In the genomic region with DNA sequence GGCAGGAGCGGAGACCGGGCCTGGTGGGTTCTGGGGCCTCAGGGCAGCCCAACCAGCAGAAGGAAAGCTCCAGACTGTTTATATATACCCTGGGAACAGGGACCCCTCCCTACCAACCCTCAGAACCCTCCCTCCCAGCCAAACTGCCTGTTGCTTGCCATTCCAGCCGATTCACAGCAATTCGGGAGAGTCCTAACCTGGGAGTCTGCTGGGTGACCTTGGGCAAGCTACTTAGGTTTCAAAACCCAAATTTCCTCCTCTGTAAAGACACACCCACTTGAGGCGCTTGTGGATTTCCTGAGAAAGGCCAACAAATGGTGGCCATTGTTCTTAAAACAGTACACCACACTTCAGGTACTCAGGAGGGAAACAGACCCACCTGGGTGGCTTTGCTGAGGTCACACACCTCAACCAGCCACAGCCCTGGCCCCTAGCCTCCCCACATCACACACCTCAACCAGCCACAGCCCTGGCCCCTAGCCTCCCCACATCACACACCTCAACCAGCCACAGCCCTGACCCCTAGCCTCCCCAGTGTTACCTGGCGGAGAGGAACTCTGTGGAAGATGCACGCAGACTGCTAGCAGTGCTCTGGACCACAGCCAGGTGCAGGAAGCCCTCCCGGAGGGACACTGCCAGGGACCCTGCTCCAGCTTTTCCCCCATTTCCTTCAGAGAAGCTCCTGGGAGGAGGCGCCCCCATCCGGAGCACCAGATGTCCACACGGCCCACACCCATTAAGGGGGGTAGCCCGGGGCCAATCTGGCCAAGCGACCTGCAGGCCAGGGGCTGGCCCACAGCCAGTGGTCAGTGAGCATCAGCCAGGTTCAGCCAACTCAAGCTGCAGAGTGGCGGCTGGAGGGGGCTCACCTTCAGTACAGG, we compare ENCODE assay signal across 13 cellular contexts. TPM values are rescaled to one million over a fixed set of nuclear protein-coding genes. Genes with fewer than 3 reads are reported as not detected.
DNase-seq lines count a peak whose midpoint lies in the region; ATAC-seq, FAIRE-seq and TF ChIP-seq lines count a peak whose summit lies in the region.
"Had no signal": no experiment of that assay in that cellular context is flagged by ENCODE, and none has a peak within 500 bp of the region (broad histone marks: within the 10 kb centered on the region; RNA-seq: fewer than 3 reads in every experiment).

No MANE protein-coding gene starts in this region.

- peaks cover 9% of the 10 kb centered on the region for H3K4me1 Mint-ChIP-seq in endothelial cell (ENCODE audit: unreplicated experiment)

- ATAC-seq in activated naive CD4-positive, alpha-beta T cell treated with anti-CD3 and anti-CD28 coated beads, Interleukin-2, amount 50 U/mL, for 72 hours, result peak in 1 of 2 donors; percentile 25
- no peak for ATAC-seq in GM18520 (IDR thresholded peaks at IDR 0.05; ENCODE audit: unreplicated experiment)

- H3K4me1 ChIP-seq in PC-9 (replicated peaks; ENCODE audit: insufficient read depth), result 0 out of 2 replicates have a peak, but pooled peaks cover 7% of the 10 kb centered on the region
- H3K4me1 ChIP-seq in kidney (ENCODE audit: control insufficient read depth in 1 of 2, insufficient read depth in 1 of 2, low read depth in 1 of 2, low read length in 2 of 2), result peaks cover 0 to 9% of the 10 kb centered on the region in 2 donors

- intact Hi-C loops in PC-9 (cut with micrococcal nuclease; ENCODE audit: unreplicated experiment), result no loop called here
- intact Hi-C loops in kidney (cut with DNase I), result no loop called here

- no peak overlapping the region for H3K9ac ChIP-seq in kidney (ENCODE audit: low read length in 2 of 2)

- peak overlapping the region; percentile 11; the same call in 1 of the 2 replicates for H3K27ac ChIP-seq in PC-9
- peak overlapping the region; percentile 68 for H3K27ac ChIP-seq in substantia nigra (ENCODE audit: low read depth, low read length, poor library complexity, severe bottlenecking)
- no peak overlapping the region for H3K27ac ChIP-seq in kidney (ENCODE audit: low read depth in 2 of 2, low read length in 2 of 2)
- H3K27ac ChIP-seq: ascending aorta, neutrophil had no signal

- CTCF ChIA-PET in PC-9 (lab: Charles Lee), result no interaction called here

- H3K27me3 Mint-ChIP-seq in endothelial cell (ENCODE audit: unreplicated experiment), result peaks cover 25% of the 10 kb centered on the region

- no peak for FAIRE-seq in kidney (lab: Jason Lieb, UNC)

- H3K36me3 Mint-ChIP-seq in activated naive CD4-positive, alpha-beta T cell treated with anti-CD3 and anti-CD28 coated beads, Interleukin-2, amount 50 U/mL, for 72 hours, result no peaks in the 10 kb centered on the region
- H3K36me3 Mint-ChIP-seq in endothelial cell (ENCODE audit: low read depth, unreplicated experiment), result peaks cover 15% of the 10 kb centered on the region

- H3K9me2 ChIP-seq in PC-9 (ENCODE audit: insufficient read depth), result no peaks in the 10 kb centered on the region

- H4K20me1 ChIP-seq in PC-9 (ENCODE audit: insufficient read depth), result peaks cover 17% of the 10 kb centered on the region

- H3K4me3 Mint-ChIP-seq in endothelial cell (ENCODE audit: unreplicated experiment), result no peak overlapping the region

- H2AFZ ChIP-seq in PC-9, result no peak overlapping the region

- BruUV-seq in PC-9 (replicated peaks; lab: Mats Ljungman, UMichigan), result TSS peak; percentile 24

- H3K9me3 ChIP-seq in PC-9 (ENCODE audit: insufficient read depth, low read depth) (no peaks in the 10 kb centered on the region), kidney (ENCODE audit: control insufficient read depth in 1 of 2, low read length in 2 of 2) (no peaks in the 10 kb centered on the region)
- H3K9me3 ChIP-seq: ascending aorta, neutrophil had no signal

- H3K36me3 ChIP-seq in PC-9 (ENCODE audit: low read depth) (no peaks in the 10 kb centered on the region), kidney (ENCODE audit: control insufficient read depth in 1 of 2, insufficient read depth in 2 of 2, low read length in 2 of 2) (peaks cover 0 to 22% of the 10 kb centered on the region in 2 donors)

- POLR2A ChIA-PET in PC-9 (lab: Charles Lee; ENCODE audit: unreplicated experiment), result interaction anchor here (0.7 kb wide), 2 partner anchors 182 to 1917 kb away, joined by 4 read pairs; no protein-coding TSS in a partner anchor

- H3F3A ChIP-seq in PC-9 (ENCODE audit: insufficient read depth, low read depth), result peaks cover 19% of the 10 kb centered on the region; the same call in 1 of the 2 replicates

- no peaks in the 10 kb centered on the region for H3K27me3 ChIP-seq in PC-9 (ENCODE audit: insufficient read depth, low read depth)

- H3K79me2 ChIP-seq in PC-9 (ENCODE audit: low read depth), result no peaks in the 10 kb centered on the region

- no peak overlapping the region for H3K4me2 ChIP-seq in PC-9

- H3K27ac Mint-ChIP-seq in activated naive CD4-positive, alpha-beta T cell treated with anti-CD3 and anti-CD28 coated beads, Interleukin-2, amount 50 U/mL, for 72 hours, result peak overlapping the region; percentile 46 to 55
- H3K27ac Mint-ChIP-seq in endothelial cell (ENCODE audit: unreplicated experiment), result no peak overlapping the region
- H3K27ac Mint-ChIP-seq: stimulated activated naive CD8-positive, alpha-beta T cell treated with anti-CD3 and anti-CD28 coated beads, Interleukin-15, Interleukin-2, amounts not matched to agents 100 ng/mL and 50 ng/mL, for 24 hours had no signal

- H3K9me3 Mint-ChIP-seq in activated naive CD4-positive, alpha-beta T cell treated with anti-CD3 and anti-CD28 coated beads, Interleukin-2, amount 50 U/mL, for 72 hours, result no peaks in the 10 kb centered on the region
- H3K9me3 Mint-ChIP-seq in endothelial cell (ENCODE audit: unreplicated experiment), result no peaks in the 10 kb centered on the region
- H3K9me3 Mint-ChIP-seq: stimulated activated naive CD8-positive, alpha-beta T cell treated with anti-CD3 and anti-CD28 coated beads, Interleukin-15, Interleukin-2, amounts not matched to agents 100 ng/mL and 50 ng/mL, for 24 hours had no signal

- no peak for DNase-seq in activated naive CD4-positive, alpha-beta T cell treated with anti-CD3 and anti-CD28 coated beads, Interleukin-2, amount 50 U/mL, for 72 hours (ENCODE audit: low spot score in 2 of 2)
- DNase-seq in activated naive CD4-positive, alpha-beta T cell (lab: John Stamatoyannopoulos, UW), result no peak
- peak in 1 of 2 experiments; percentile 55 for DNase-seq in PC-9
- DNase-seq in endothelial cell (ENCODE audit: low spot score), result peak; percentile 15
- DNase-seq in substantia nigra (lab: John Stamatoyannopoulos, UW), result peak in 3 of 49 donors; percentile 29 to 94 (median 49)
- no peak for DNase-seq in COR-L47 (lab: John Stamatoyannopoulos, UW)
- DNase-seq in kidney, result no peak
- DNase-seq: activated CD4-positive, alpha-beta T cell treated with anti-CD3 and anti-CD28 coated beads, Interleukin-2, amount 50 U/mL, for 4 hours; NCI-H2029 treated with DMSO at 0.1 percent for 48 hours had no signal

- H3K4me3 ChIP-seq in PC-9 (no peak overlapping the region), kidney (ENCODE audit: low read length in 2 of 2) (no peak overlapping the region)
- H3K4me3 ChIP-seq: ascending aorta had no signal

- TF ChIP-seq CTCF in PC-9 (conservative IDR thresholded peaks at IDR 0.05) (no peak), endothelial cell (IDR thresholded peaks at IDR 0.05; ENCODE audit: unreplicated experiment) (no peak), kidney (IDR thresholded peaks at IDR 0.05; ENCODE audit: borderline replicate concordance, extremely low read depth, insufficient read depth) (no peak)

RNA-seq across cellular contexts. Expression of gene SHISA8, which starts 6.2 kb away (rescaled TPM):
- total RNA-seq in activated naive CD4-positive, alpha-beta T cell treated with anti-CD3 and anti-CD28 coated beads, Interleukin-2, amount 50 U/mL, for 72 hours, result 1 to 10 TPM; 1.1 to 4.2 TPM
- total RNA-seq in PC-9 (2021) (2.3 and 4.3 TPM in 2 replicates), endothelial cell (ENCODE audit: unreplicated experiment) (0.41 TPM), kidney (0.35 TPM)
- polyA plus RNA-seq in kidney (ENCODE audit: insufficient read depth, low read depth, low replicate concordance), result 0.47 TPM
- total RNA-seq: ascending aorta had no signal

RNA-seq across cellular contexts. Expression of gene TNFRSF13C, which starts 18.0 kb away (rescaled TPM):
- 1 to 10 TPM; 4.4 to 8.4 TPM for total RNA-seq in activated naive CD4-positive, alpha-beta T cell treated with anti-CD3 and anti-CD28 coated beads, Interleukin-2, amount 50 U/mL, for 72 hours
- total RNA-seq in PC-9 (2021) (2.7 and 4.0 TPM in 2 replicates), endothelial cell (ENCODE audit: unreplicated experiment) (3.5 TPM), kidney (2.9 TPM)
- polyA plus RNA-seq in kidney (ENCODE audit: insufficient read depth, low read depth, low replicate concordance), result not detected
- total RNA-seq: ascending aorta had no signal

RNA-seq across cellular contexts. Expression of gene CENPM, which starts 38.3 kb away (rescaled TPM):
- 100 to 1,000 TPM in 1 of 2 donors, 10 to 100 TPM in 1; 72.8 to 108 TPM for total RNA-seq in activated naive CD4-positive, alpha-beta T cell treated with anti-CD3 and anti-CD28 coated beads, Interleukin-2, amount 50 U/mL, for 72 hours
- total RNA-seq in PC-9 (2021) (42.0 and 53.8 TPM in 2 replicates), endothelial cell (ENCODE audit: unreplicated experiment) (5.2 TPM), kidney (2.8 TPM)
- polyA plus RNA-seq in kidney (ENCODE audit: insufficient read depth, low read depth, low replicate concordance), result 2.8 TPM
- total RNA-seq: ascending aorta had no signal

Comparison
In these comparisons a context has a peak if more than half of its experiments do, and no peak if none do; other contexts are left out.
1. H3K27ac ChIP-seq: peak in PC-9 (single experiment) and substantia nigra (single experiment); none in kidney (0 of 2).